ENCODE assay signal across 31 cellular contexts in genomic region chr16:87201777-87202176, GRCh38.
DNase-seq lines count a peak whose midpoint lies in the region; ATAC-seq, FAIRE-seq and TF ChIP-seq lines count a peak whose summit lies in the region.
"Had no signal": no experiment of that assay in that cellular context is flagged by ENCODE, and none has a peak within 500 bp of the region (broad histone marks: within the 10 kb centered on the region; RNA-seq: fewer than 3 reads in every experiment).

No MANE protein-coding gene starts in this region.

- peak overlapping the region in 1 of 2 experiments; percentile 41; a peak in 2 of 6 replicates for H3K27ac ChIP-seq in A549
- peak overlapping the region; percentile 70 for H3K27ac ChIP-seq in astrocyte (ENCODE audit: low read depth, low read length)
- H3K27ac ChIP-seq: breast epithelium, gastrocnemius medialis, hepatocyte, pancreas, Peyer's patch, SJCRH30, thyroid gland had no signal

- no peaks in the 10 kb centered on the region for H3K36me3 ChIP-seq in astrocyte (ENCODE audit: insufficient read depth, low read length)
- H3K36me3 ChIP-seq: breast epithelium, gastrocnemius medialis, HAP-1, pancreas, Peyer's patch, right atrium auricular region, SJCRH30, thyroid gland had no signal

- H4K20me1 ChIP-seq in astrocyte (ENCODE audit: insufficient read depth, low read length) = no peaks in the 10 kb centered on the region

- DNase-seq in A549 (ENCODE audit: low read depth in 1 of 2, low spot score in 1 of 2) (no peak), M059J (ENCODE audit: low read depth) (peak; percentile 49), astrocyte (ENCODE audit: low read depth) (no peak), nephron progenitor cell (no peak), kidney tubule cell (ENCODE audit: low spot score) (no peak), NCI-H1105 treated with DMSO at 0.1 percent for 48 hours (lab: John Stamatoyannopoulos, UW) (no peak), DMS153 treated with DMSO at 0.1 percent for 48 hours (lab: John Stamatoyannopoulos, UW; ENCODE audit: unreplicated experiment) (no peak), HT-29 (ENCODE audit: low spot score) (no peak)
- DNase-seq: activated CD4-positive, alpha-beta T cell treated with anti-CD3 and anti-CD28 coated beads for 4 hours; activated naive CD4-positive, alpha-beta T cell; activated T-cell treated with anti-CD3 and anti-CD28 coated beads, Interleukin-2, amount 50 U/mL, for 24 hours; DMS53; effector memory CD4-positive, alpha-beta T cell; erythroblast; mesendoderm; naive B cell; NCI-H1417; Peyer's patch had no signal

- H3K36me3 Mint-ChIP-seq in astrocyte (ENCODE audit: low read depth, unreplicated experiment) = no peaks in the 10 kb centered on the region
- H3K36me3 Mint-ChIP-seq in nephron progenitor cell (ENCODE audit: low read depth) = no peaks in the 10 kb centered on the region
- H3K36me3 Mint-ChIP-seq: IgD-negative memory B cell, naive B cell had no signal

- ATAC-seq in A549 = no peak
- ATAC-seq: GM12878 had no signal

- peak overlapping the region; percentile 23 for H3K9ac ChIP-seq in astrocyte (ENCODE audit: low read length)

- H3K27me3 Mint-ChIP-seq in astrocyte (ENCODE audit: low read depth, unreplicated experiment) = no peaks in the 10 kb centered on the region
- H3K27me3 Mint-ChIP-seq in nephron progenitor cell (ENCODE audit: low read depth, poor library complexity) = peaks cover 13% of the 10 kb centered on the region

- 96% methylated on average over 2 of the region's 2 CpGs for WGBS in A549 (ENCODE audit: missing lambda C conversion rate)

- H3K9me3 Mint-ChIP-seq in astrocyte (ENCODE audit: unreplicated experiment) (peaks cover 4% of the 10 kb centered on the region), nephron progenitor cell (no peaks in the 10 kb centered on the region)
- H3K9me3 Mint-ChIP-seq: activated T-cell treated with anti-CD3 and anti-CD28 coated beads, Interleukin-2, amount 50 U/mL, for 24 hours; IgD-negative memory B cell; stimulated activated naive CD8-positive, alpha-beta T cell treated with anti-CD3 and anti-CD28 coated beads, Interleukin-15, Interleukin-2, amounts not matched to agents 100 ng/mL and 50 ng/mL, for 24 hours had no signal

- no peaks in the 10 kb centered on the region for H3K79me2 ChIP-seq in astrocyte (ENCODE audit: insufficient read depth, low read length)
- H3K79me2 ChIP-seq: hepatocyte had no signal

- H3K4me1 Mint-ChIP-seq in astrocyte (ENCODE audit: low read depth, unreplicated experiment) (peaks cover 32% of the 10 kb centered on the region), nephron progenitor cell (peaks cover 38% of the 10 kb centered on the region)
- H3K4me1 Mint-ChIP-seq: B cell, naive B cell had no signal

- no peak overlapping the region for H2AFZ ChIP-seq in astrocyte (ENCODE audit: low read depth, low read length)
- H2AFZ ChIP-seq: hepatocyte had no signal

- POLR2A ChIA-PET in A549 (lab: Yijun Ruan, JAX) = no interaction called here

- H3K4me3 Mint-ChIP-seq in astrocyte (ENCODE audit: unreplicated experiment) (no peak overlapping the region), nephron progenitor cell (no peak overlapping the region)
- H3K4me3 Mint-ChIP-seq: activated T-cell treated with anti-CD3 and anti-CD28 coated beads, Interleukin-2, amount 50 U/mL, for 24 hours; B cell; IgD-negative memory B cell; naive B cell; stimulated activated naive CD8-positive, alpha-beta T cell treated with anti-CD3 and anti-CD28 coated beads, Interleukin-15, Interleukin-2, amounts not matched to agents 100 ng/mL and 50 ng/mL, for 24 hours had no signal

- FAIRE-seq in A549 (lab: Jason Lieb, UNC) = no peak
- no peak for FAIRE-seq in astrocyte (lab: Jason Lieb, UNC)
- FAIRE-seq: colon, GM12878, pancreas had no signal

- no peak for TF ChIP-seq CTCF in A549 (IDR thresholded peaks at IDR 0.05)
- no peak for TF ChIP-seq CTCF in astrocyte (IDR thresholded peaks at IDR 0.05; ENCODE audit: insufficient read depth, low read depth, low read length)
- TF ChIP-seq CTCF in nephron progenitor cell (IDR thresholded peaks at IDR 0.05) = no peak

- no peak for TF ChIP-seq EP300 in A549 (IDR thresholded peaks at IDR 0.05)

- no peaks in the 10 kb centered on the region for H3K27me3 ChIP-seq in astrocyte (ENCODE audit: insufficient read depth, low read length)
- H3K27me3 ChIP-seq: breast epithelium, hepatocyte, pancreas, Peyer's patch, right atrium auricular region, SJCRH30, thyroid gland had no signal

- peak overlapping the region; percentile 91 for H3K27ac Mint-ChIP-seq in astrocyte (ENCODE audit: unreplicated experiment)
- peak overlapping the region; percentile 70 for H3K27ac Mint-ChIP-seq in nephron progenitor cell
- H3K27ac Mint-ChIP-seq: activated T-cell treated with anti-CD3 and anti-CD28 coated beads, Interleukin-2, amount 50 U/mL, for 24 hours; B cell; stimulated activated naive CD8-positive, alpha-beta T cell treated with anti-CD3 and anti-CD28 coated beads, Interleukin-15, Interleukin-2, amounts not matched to agents 100 ng/mL and 50 ng/mL, for 24 hours had no signal

- no peaks in the 10 kb centered on the region for H3K9me3 ChIP-seq in A549
- no peaks in the 10 kb centered on the region for H3K9me3 ChIP-seq in astrocyte (ENCODE audit: insufficient read depth, low read depth, low read length)
- H3K9me3 ChIP-seq: breast epithelium, gastrocnemius medialis, HAP-1, pancreas, Peyer's patch, right atrium auricular region, SJCRH30, thyroid gland had no signal

- H3K4me1 ChIP-seq in A549 (peaks cover 16% of the 10 kb centered on the region), astrocyte (ENCODE audit: insufficient read depth, low read length) (peaks cover 39% of the 10 kb centered on the region)
- H3K4me1 ChIP-seq: breast epithelium, gastrocnemius medialis, HAP-1, pancreas, Peyer's patch, SJCRH30, thyroid gland had no signal

- TF ChIP-seq POLR2A in A549 (IDR thresholded peaks at IDR 0.05; ENCODE audit: low read length) = no peak

- CTCF ChIA-PET in A549 (lab: Yijun Ruan, JAX) = interaction anchor here (0.6 to 4.5 kb wide), 11 partner anchors 8 to 638 kb away, joined by 3 to 73 read pairs (median 9); no protein-coding TSS in a partner anchor

- H3K4me2 ChIP-seq in A549 (no peak overlapping the region), astrocyte (ENCODE audit: low read length) (no peak overlapping the region)
- H3K4me2 ChIP-seq: hepatocyte had no signal

- no peak overlapping the region for H3K4me3 ChIP-seq in A549
- H3K4me3 ChIP-seq in astrocyte (ENCODE audit: insufficient read depth, low read depth, low read length) = no peak overlapping the region
- H3K4me3 ChIP-seq: breast epithelium, gastrocnemius medialis, GM12878, HAP-1, hepatocyte, pancreas, Peyer's patch, right atrium auricular region, SJCRH30, thyroid gland had no signal

- no peak for TF ChIP-seq RAD21 in A549 (conservative IDR thresholded peaks at IDR 0.05 in 1 of 2, IDR thresholded peaks at IDR 0.05 in 1 of 2)

TF ChIP-seq in A549, 52 proteins besides CTCF, POLR2A, EP300 and RAD21:
- TF ChIP-seq ZSCAN20 (CRISPR knock-in tag; IDR thresholded peaks at IDR 0.05) (no peak), ATOH8 (CRISPR knock-in tag; IDR thresholded peaks at IDR 0.05; ENCODE audit: low read depth) (no peak), USF2 (IDR thresholded peaks at IDR 0.05) (peak; percentile 17; the same call in 1 of the 2 replicates)
